In genomic region chr6:150492941-150493340, GRCh38 we compare ENCODE assay signal across 14 cellular contexts.
DNase-seq lines count a peak whose midpoint lies in the region; ATAC-seq and TF ChIP-seq lines count a peak whose summit lies in the region.
"Had no signal": no experiment of that assay in that cellular context is flagged by ENCODE, and none has a peak within 500 bp of the region (broad histone marks: within the 10 kb centered on the region; RNA-seq: fewer than 3 reads in every experiment).

No MANE protein-coding gene starts in this region.

- no peak for TF ChIP-seq CTCF in heart right ventricle (IDR thresholded peaks at IDR 0.05)
- no peak for TF ChIP-seq CTCF in fibroblast of the aortic adventitia (IDR thresholded peaks at IDR 0.05; ENCODE audit: insufficient read depth, low read length)
- no peak for TF ChIP-seq CTCF in prostate gland (IDR thresholded peaks at IDR 0.05)
- TF ChIP-seq CTCF in gastrocnemius medialis (IDR thresholded peaks at IDR 0.05 in 4 of 5, conservative IDR thresholded peaks at IDR 0.05 in 1 of 5): no peak

- H3K27me3 ChIP-seq in heart right ventricle (no peaks in the 10 kb centered on the region), prostate gland (replicated peaks; ENCODE audit: insufficient read depth) (no peaks in the 10 kb centered on the region), gastrocnemius medialis (no peaks in the 10 kb centered on the region)
- H3K27me3 ChIP-seq: hepatocyte, testis had no signal

- no peak overlapping the region for H3K4me3 ChIP-seq in heart right ventricle
- H3K4me3 ChIP-seq in fibroblast of the aortic adventitia (ENCODE audit: low read depth, low read length): no peak overlapping the region
- no peak overlapping the region for H3K4me3 ChIP-seq in prostate gland
- H3K4me3 ChIP-seq in gastrocnemius medialis: no peak overlapping the region
- H3K4me3 ChIP-seq: hepatocyte, lung, testis had no signal

- H3K27ac Mint-ChIP-seq in stimulated activated memory B cell treated with anti-CD40 and anti-IgM and Interleukin-4, amounts not matched to agents 10 μg/mL and 1 μg/mL and 100 μg/mL, for 72 hours: peak overlapping the region; percentile 61
- H3K27ac Mint-ChIP-seq: endodermal cell had no signal

- peaks cover 18% of the 10 kb centered on the region for H3K4me1 Mint-ChIP-seq in stimulated activated memory B cell treated with anti-CD40 and anti-IgM and Interleukin-4, amounts not matched to agents 10 μg/mL and 1 μg/mL and 100 μg/mL, for 72 hours
- H3K4me1 Mint-ChIP-seq: endodermal cell had no signal

- ATAC-seq in heart right ventricle (peak in 5 of 8 donors; percentile 49 to 67 (median 59)), left ventricle myocardium superior (no peak), gastrocnemius medialis (no peak)
- no peak for ATAC-seq in stimulated activated memory B cell treated with anti-CD40 and anti-IgM and Interleukin-4, amounts not matched to agents 10 μg/mL and 1 μg/mL and 100 μg/mL, for 72 hours

- no peaks in the 10 kb centered on the region for H3K36me3 ChIP-seq in heart right ventricle
- no peaks in the 10 kb centered on the region for H3K36me3 ChIP-seq in prostate gland
- no peaks in the 10 kb centered on the region for H3K36me3 ChIP-seq in gastrocnemius medialis

- DNase-seq in heart right ventricle: no peak
- no peak for DNase-seq in left ventricle myocardium superior
- peak; percentile 93 for DNase-seq in astrocyte of the hippocampus (ENCODE audit: low read depth, low spot score)
- peak; percentile 50 for DNase-seq in fibroblast of the aortic adventitia (ENCODE audit: low read depth)
- no peak for DNase-seq in prostate gland (ENCODE audit: low spot score)
- no peak for DNase-seq in occipital lobe (lab: John Stamatoyannopoulos, UW)
- DNase-seq in gastrocnemius medialis: no peak
- DNase-seq: aorta, NCI-H2081 treated with DMSO at 0.1 percent for 48 hours had no signal

- H3K27ac ChIP-seq in heart right ventricle (peak overlapping the region in 6 of 10 donors; percentile 7 to 72 (median 40)), prostate gland (no peak overlapping the region), gastrocnemius medialis (no peak overlapping the region)
- H3K27ac ChIP-seq: hepatocyte, testis had no signal

- H3K36me3 Mint-ChIP-seq in stimulated activated memory B cell treated with anti-CD40 and anti-IgM and Interleukin-4, amounts not matched to agents 10 μg/mL and 1 μg/mL and 100 μg/mL, for 72 hours: peaks cover 12% of the 10 kb centered on the region

- intact Hi-C loops in heart right ventricle (cut with DNase I): no loop called here
- intact Hi-C loops in left ventricle myocardium superior (cut with micrococcal nuclease): no loop called here
- intact Hi-C loops in prostate gland (cut with DNase I): no loop called here
- intact Hi-C loops in gastrocnemius medialis (cut with DNase I; ENCODE audit: low total_unique reads): no loop called here

- H3K9me3 ChIP-seq in heart right ventricle: no peaks in the 10 kb centered on the region
- no peaks in the 10 kb centered on the region for H3K9me3 ChIP-seq in prostate gland
- no peaks in the 10 kb centered on the region for H3K9me3 ChIP-seq in gastrocnemius medialis
- H3K9me3 ChIP-seq: testis had no signal

- in situ Hi-C loops in gastrocnemius medialis (cut with MboI; ENCODE audit: low sequenced_read_pairs in 4 of 4): no loop called here

- H3K27me3 Mint-ChIP-seq in stimulated activated memory B cell treated with anti-CD40 and anti-IgM and Interleukin-4, amounts not matched to agents 10 μg/mL and 1 μg/mL and 100 μg/mL, for 72 hours: peaks cover 9% of the 10 kb centered on the region

- H3K4me3 Mint-ChIP-seq in stimulated activated memory B cell treated with anti-CD40 and anti-IgM and Interleukin-4, amounts not matched to agents 10 μg/mL and 1 μg/mL and 100 μg/mL, for 72 hours: no peak overlapping the region
- H3K4me3 Mint-ChIP-seq: endodermal cell had no signal

- 64 to 75% methylated on average over 7 of the region's 7 CpGs for WGBS in heart right ventricle, 2 donors
- 57% methylated on average over 7 of the region's 7 CpGs for WGBS in prostate gland

- no peak for TF ChIP-seq POLR2A in prostate gland (IDR thresholded peaks at IDR 0.05)
- no peak for TF ChIP-seq POLR2A in gastrocnemius medialis (IDR thresholded peaks at IDR 0.05)

- H3K4me1 ChIP-seq in heart right ventricle (peaks cover 0 to 30% (median 15%) of the 10 kb centered on the region in 9 donors), prostate gland (replicated peaks) (no peaks in the 10 kb centered on the region), gastrocnemius medialis (no peaks in the 10 kb centered on the region)
- H3K4me1 ChIP-seq: testis had no signal

- H3K9me3 Mint-ChIP-seq in stimulated activated memory B cell treated with anti-CD40 and anti-IgM and Interleukin-4, amounts not matched to agents 10 μg/mL and 1 μg/mL and 100 μg/mL, for 72 hours: peaks cover 14% of the 10 kb centered on the region

Comparison
In these comparisons a context has a peak if more than half of its experiments do, and no peak if none do; other contexts are left out.
1. ATAC-seq: peak in heart right ventricle (5 of 8); none in left ventricle myocardium superior (single experiment), stimulated activated memory B cell treated with anti-CD40 and anti-IgM and Interleukin-4, amounts not matched to agents 10 μg/mL and 1 μg/mL and 100 μg/mL, for 72 hours (single experiment) and gastrocnemius medialis (0 of 2).
2. DNase-seq: peak in astrocyte of the hippocampus (single experiment) and fibroblast of the aortic adventitia (single experiment); none in heart right ventricle (0 of 2), left ventricle myocardium superior (single experiment), prostate gland (single experiment), occipital lobe (single experiment) and gastrocnemius medialis (0 of 2).
3. H3K27ac ChIP-seq: peak in heart right ventricle (6 of 10); none in prostate gland (0 of 2) and gastrocnemius medialis (0 of 4).